In the genomic region with DNA sequence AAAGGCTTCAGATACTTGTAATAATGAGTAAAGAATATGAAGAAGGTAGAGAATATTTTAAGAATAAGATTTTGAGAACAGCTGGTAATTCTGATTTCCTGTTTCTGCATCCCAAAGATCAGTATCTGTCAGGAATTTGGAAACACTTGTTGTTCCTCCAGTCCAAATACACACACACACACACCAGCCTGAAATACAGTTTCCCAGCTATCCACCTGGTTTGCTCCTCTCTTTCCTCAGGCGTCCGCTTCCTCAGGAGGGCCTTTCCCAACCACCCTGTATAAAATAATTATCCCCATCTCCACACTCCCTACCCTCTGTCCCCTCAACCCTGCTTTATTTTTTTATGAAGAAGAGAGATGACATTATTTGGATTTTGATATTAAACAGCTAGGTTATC, we compare ENCODE assay signal across 1 cellular context.
TF ChIP-seq lines count a peak whose summit lies in the region.

No MANE protein-coding gene starts in this region.

TF ChIP-seq in neural cell, 6 proteins besides CTCF, POLR2A, EP300 and RAD21 (continued from another document):
- no peak for TF ChIP-seq SMC3 (conservative IDR thresholded peaks at IDR 0.05; ENCODE audit: poor library complexity)
- no peak for TF ChIP-seq MXI1 (conservative IDR thresholded peaks at IDR 0.05; ENCODE audit: poor library complexity, severe bottlenecking)
- no peak for TF ChIP-seq TAF1 (IDR thresholded peaks at IDR 0.05; ENCODE audit: low read depth)
- TF ChIP-seq POLR2AphosphoS5 (IDR thresholded peaks at IDR 0.05), result no peak
- no peak for TF ChIP-seq EZH2 (IDR thresholded peaks at IDR 0.05; ENCODE audit: borderline replicate concordance, insufficient read depth, low read length, poor library complexity, severe bottlenecking)
TF ChIP-seq in neural cell: peak in this region for 0.
